Comparison of ENCODE assay signal across 8 cellular contexts in genomic region chr20:52083627-52084232, GRCh38.
DNase-seq lines count a peak whose midpoint lies in the region; ATAC-seq and TF ChIP-seq lines count a peak whose summit lies in the region.

No MANE protein-coding gene starts in this region.

- TF ChIP-seq CTCF in lung (IDR thresholded peaks at IDR 0.05; ENCODE audit: control extremely low read depth, extremely low read depth) = peak; percentile 32

- ATAC-seq in lung (ENCODE audit: insufficient read depth, low FRiP score) (peak; percentile 34), HG02981 (IDR thresholded peaks at IDR 0.05; ENCODE audit: unreplicated experiment) (no peak)

- peaks cover 6 to 10% of the 10 kb centered on the region in 2 donors for H3K9me3 ChIP-seq in lung (ENCODE audit: control insufficient read depth in 2 of 2, insufficient read depth in 1 of 2, low read length in 1 of 2)

- no peaks in the 10 kb centered on the region for H3K27me3 ChIP-seq in lung (ENCODE audit: control insufficient read depth, insufficient read depth)

- 36 to 44% methylated on average over 11 of the region's 11 CpGs for WGBS in lung, 2 donors

- H3K27ac ChIP-seq in lung (ENCODE audit: low read depth in 1 of 2, low read length in 1 of 2) (no peak overlapping the region), substantia nigra (ENCODE audit: low read depth, low read length, poor library complexity, severe bottlenecking) (no peak overlapping the region)

- peak; percentile 66 to 68 for DNase-seq in NCI-H446 (lab: John Stamatoyannopoulos, UW)
- DNase-seq in NCI-H446 treated with DMSO at 0.1 percent for 48 hours (lab: John Stamatoyannopoulos, UW) = no peak
- peak; percentile 67 for DNase-seq in NCI-H146 (lab: John Stamatoyannopoulos, UW)
- peak; percentile 60 for DNase-seq in T1000 (lab: John Stamatoyannopoulos, UW)
- DNase-seq in ecto neural progenitor cell (ENCODE audit: low spot score) = peak; percentile 67
- DNase-seq in lung (ENCODE audit: low spot score) = peak; percentile 44
- peak in 32 of 49 donors; percentile 1 to 70 (median 26) for DNase-seq in substantia nigra (lab: John Stamatoyannopoulos, UW)

- H3K36me3 ChIP-seq in lung (ENCODE audit: control insufficient read depth in 2 of 2, insufficient read depth in 2 of 2, low read length in 2 of 2) = peaks cover 6 to 8% of the 10 kb centered on the region in 2 donors

- no peaks in the 10 kb centered on the region for H3K4me1 ChIP-seq in lung (ENCODE audit: control insufficient read depth in 2 of 2, insufficient read depth in 2 of 2, low read length in 2 of 2)

- no peak overlapping the region for H3K4me3 ChIP-seq in lung
